ENCODE assay signal across 1 cellular context in the genomic region with DNA sequence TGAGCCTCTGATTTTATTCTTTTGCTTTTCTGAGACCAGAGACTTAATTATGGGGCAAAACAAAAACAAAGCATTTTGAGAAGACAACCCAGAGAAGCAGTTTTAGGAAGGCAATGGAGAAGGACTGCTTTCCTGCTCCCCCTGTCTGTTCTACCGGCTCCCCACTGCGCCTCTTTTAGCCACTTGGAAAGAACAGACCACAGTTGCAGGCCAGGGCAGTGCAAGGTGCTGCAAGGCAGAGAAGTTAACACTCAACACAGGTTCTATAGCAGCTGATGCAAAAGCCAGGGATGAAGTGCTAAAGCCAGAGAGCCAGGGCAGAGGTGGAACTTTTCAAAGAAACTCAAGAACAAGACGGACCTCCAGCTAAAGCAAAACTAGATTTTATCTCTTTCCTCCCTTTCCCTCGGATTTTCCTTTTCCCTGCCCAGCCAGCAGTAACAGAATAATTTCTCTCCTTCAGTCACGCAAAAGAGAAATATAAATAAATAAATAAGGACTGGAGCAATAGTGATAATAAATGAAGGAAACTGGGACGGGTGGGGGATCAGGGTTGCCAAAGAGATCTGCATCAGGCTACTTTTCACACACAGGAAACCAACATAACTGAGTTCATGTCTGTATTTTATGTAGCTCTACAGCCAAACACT.
TF ChIP-seq lines count a peak whose summit lies in the region.

No MANE protein-coding gene starts in this region.

TF ChIP-seq in HCT116, 20 proteins besides CTCF, POLR2A, EP300 and RAD21:
- TF ChIP-seq EZH2 (IDR thresholded peaks at IDR 0.05) (no peak), CEBPB (IDR thresholded peaks at IDR 0.05; ENCODE audit: low read depth) (no peak), ZFX (IDR thresholded peaks at IDR 0.05) (no peak), SP1 (IDR thresholded peaks at IDR 0.05; ENCODE audit: low read depth) (no peak), POLR2AphosphoS5 (IDR thresholded peaks at IDR 0.05; ENCODE audit: low read depth, low read length) (no peak), YY1 (IDR thresholded peaks at IDR 0.05; ENCODE audit: extremely low read depth, insufficient replicate concordance, low read depth, low read length) (no peak), FOSL1 (IDR thresholded peaks at IDR 0.05; ENCODE audit: low read depth) (no peak), TCF7L2 (IDR thresholded peaks at IDR 0.05; ENCODE audit: borderline replicate concordance, extremely low read depth, insufficient read depth, insufficient read length) (no peak), ELF1 (IDR thresholded peaks at IDR 0.05; ENCODE audit: borderline replicate concordance, low read depth) (no peak), ZNF274 (IDR thresholded peaks at IDR 0.05; ENCODE audit: low read depth, low read length) (no peak), SIN3A (IDR thresholded peaks at IDR 0.05; ENCODE audit: low read depth) (no peak), CBX3 (IDR thresholded peaks at IDR 0.05; ENCODE audit: low read depth) (no peak), EGR1 (IDR thresholded peaks at IDR 0.05; ENCODE audit: low read depth) (no peak), EZH2phosphoT487 (IDR thresholded peaks at IDR 0.05; ENCODE audit: borderline replicate concordance) (no peak), SRF (IDR thresholded peaks at IDR 0.05; ENCODE audit: low read depth) (no peak)
- TF ChIP-seq, protein P1, sequence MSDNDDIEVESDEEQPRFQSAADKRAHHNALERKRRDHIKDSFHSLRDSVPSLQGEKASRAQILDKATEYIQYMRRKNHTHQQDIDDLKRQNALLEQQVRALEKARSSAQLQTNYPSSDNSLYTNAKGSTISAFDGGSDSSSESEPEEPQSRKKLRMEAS (IDR thresholded peaks at IDR 0.05), result no peak
- TF ChIP-seq, protein P2, sequence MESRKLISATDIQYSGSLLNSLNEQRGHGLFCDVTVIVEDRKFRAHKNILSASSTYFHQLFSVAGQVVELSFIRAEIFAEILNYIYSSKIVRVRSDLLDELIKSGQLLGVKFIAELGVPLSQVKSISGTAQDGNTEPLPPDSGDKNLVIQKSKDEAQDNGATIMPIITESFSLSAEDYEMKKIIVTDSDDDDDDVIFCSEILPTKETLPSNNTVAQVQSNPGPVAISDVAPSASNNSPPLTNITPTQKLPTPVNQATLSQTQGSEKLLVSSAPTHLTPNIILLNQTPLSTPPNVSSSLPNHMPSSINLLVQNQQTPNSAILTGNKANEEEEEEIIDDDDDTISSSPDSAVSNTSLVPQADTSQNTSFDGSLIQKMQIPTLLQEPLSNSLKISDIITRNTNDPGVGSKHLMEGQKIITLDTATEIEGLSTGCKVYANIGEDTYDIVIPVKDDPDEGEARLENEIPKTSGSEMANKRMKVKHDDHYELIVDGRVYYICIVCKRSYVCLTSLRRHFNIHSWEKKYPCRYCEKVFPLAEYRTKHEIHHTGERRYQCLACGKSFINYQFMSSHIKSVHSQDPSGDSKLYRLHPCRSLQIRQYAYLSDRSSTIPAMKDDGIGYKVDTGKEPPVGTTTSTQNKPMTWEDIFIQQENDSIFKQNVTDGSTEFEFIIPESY (IDR thresholded peaks at IDR 0.05; ENCODE audit: extremely low read depth, insufficient replicate concordance, low read length), result no peak
- TF ChIP-seq, protein P3, sequence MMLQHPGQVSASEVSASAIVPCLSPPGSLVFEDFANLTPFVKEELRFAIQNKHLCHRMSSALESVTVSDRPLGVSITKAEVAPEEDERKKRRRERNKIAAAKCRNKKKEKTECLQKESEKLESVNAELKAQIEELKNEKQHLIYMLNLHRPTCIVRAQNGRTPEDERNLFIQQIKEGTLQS (IDR thresholded peaks at IDR 0.05), result no peak
- TF ChIP-seq, protein P4, sequence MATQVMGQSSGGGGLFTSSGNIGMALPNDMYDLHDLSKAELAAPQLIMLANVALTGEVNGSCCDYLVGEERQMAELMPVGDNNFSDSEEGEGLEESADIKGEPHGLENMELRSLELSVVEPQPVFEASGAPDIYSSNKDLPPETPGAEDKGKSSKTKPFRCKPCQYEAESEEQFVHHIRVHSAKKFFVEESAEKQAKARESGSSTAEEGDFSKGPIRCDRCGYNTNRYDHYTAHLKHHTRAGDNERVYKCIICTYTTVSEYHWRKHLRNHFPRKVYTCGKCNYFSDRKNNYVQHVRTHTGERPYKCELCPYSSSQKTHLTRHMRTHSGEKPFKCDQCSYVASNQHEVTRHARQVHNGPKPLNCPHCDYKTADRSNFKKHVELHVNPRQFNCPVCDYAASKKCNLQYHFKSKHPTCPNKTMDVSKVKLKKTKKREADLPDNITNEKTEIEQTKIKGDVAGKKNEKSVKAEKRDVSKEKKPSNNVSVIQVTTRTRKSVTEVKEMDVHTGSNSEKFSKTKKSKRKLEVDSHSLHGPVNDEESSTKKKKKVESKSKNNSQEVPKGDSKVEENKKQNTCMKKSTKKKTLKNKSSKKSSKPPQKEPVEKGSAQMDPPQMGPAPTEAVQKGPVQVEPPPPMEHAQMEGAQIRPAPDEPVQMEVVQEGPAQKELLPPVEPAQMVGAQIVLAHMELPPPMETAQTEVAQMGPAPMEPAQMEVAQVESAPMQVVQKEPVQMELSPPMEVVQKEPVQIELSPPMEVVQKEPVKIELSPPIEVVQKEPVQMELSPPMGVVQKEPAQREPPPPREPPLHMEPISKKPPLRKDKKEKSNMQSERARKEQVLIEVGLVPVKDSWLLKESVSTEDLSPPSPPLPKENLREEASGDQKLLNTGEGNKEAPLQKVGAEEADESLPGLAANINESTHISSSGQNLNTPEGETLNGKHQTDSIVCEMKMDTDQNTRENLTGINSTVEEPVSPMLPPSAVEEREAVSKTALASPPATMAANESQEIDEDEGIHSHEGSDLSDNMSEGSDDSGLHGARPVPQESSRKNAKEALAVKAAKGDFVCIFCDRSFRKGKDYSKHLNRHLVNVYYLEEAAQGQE (IDR thresholded peaks at IDR 0.05; ENCODE audit: low read depth), result no peak
